ENCODE assay signal across 11 cellular contexts in genomic region chr9:99141849-99142248, GRCh38.
"Had no signal": no experiment of that assay in that cellular context is flagged by ENCODE, and none has a peak within 500 bp of the region (broad histone marks: within the 10 kb centered on the region; RNA-seq: fewer than 3 reads in every experiment).

No MANE protein-coding gene starts in this region.

- H3K27ac ChIP-seq: lower lobe of right lung, thoracic aorta had no signal

- DNase-seq: activated CD4-positive, alpha-beta memory T cell treated with anti-CD3 and anti-CD28 coated beads for 36 hours; activated CD4-positive, CD25-positive, alpha-beta regulatory T cell treated with anti-CD3 and anti-CD28 coated beads, Interleukin-2, amount 50 U/mL, for 72 hours; activated naive CD4-positive, alpha-beta T cell treated with anti-CD3 and anti-CD28 coated beads for 36 hours; lower lobe of right lung; midbrain; nephron progenitor cell; stimulated activated CD4-positive, alpha-beta T cell treated with anti-CD3 and anti-CD28 coated beads, Interleukin-4, amount 100 ng/mL, for 24 hours; stimulated activated naive CD8-positive, alpha-beta T cell treated with anti-CD3 and anti-CD28 coated beads, Interleukin-15, amount 100 ng/mL, for 72 hours had no signal

- H3K4me3 ChIP-seq: lower lobe of right lung, thoracic aorta had no signal

- ATAC-seq: esophagus mucosa; lower lobe of right lung; stimulated activated naive CD8-positive, alpha-beta T cell treated with anti-CD3 and anti-CD28 coated beads, Interleukin-15, amount 100 ng/mL, for 72 hours had no signal

- H3K9me3 Mint-ChIP-seq: activated CD4-positive, alpha-beta memory T cell treated with anti-CD3 and anti-CD28 coated beads for 36 hours; activated naive CD4-positive, alpha-beta T cell treated with anti-CD3 and anti-CD28 coated beads for 36 hours; nephron progenitor cell; stimulated activated naive CD8-positive, alpha-beta T cell treated with anti-CD3 and anti-CD28 coated beads, Interleukin-15, amount 100 ng/mL, for 72 hours; T-helper 1 cell treated with Interleukin-12 subunit alpha and Interleukin-12 subunit beta and Interleukin-4 antibody, amounts not matched to agents 30 μg/mL and 1 μg/mL, for 36 hours had no signal

- H3K9me3 ChIP-seq: lower lobe of right lung, thoracic aorta had no signal

- H3K27me3 Mint-ChIP-seq: activated CD4-positive, alpha-beta memory T cell treated with anti-CD3 and anti-CD28 coated beads for 36 hours; stimulated activated naive CD8-positive, alpha-beta T cell treated with anti-CD3 and anti-CD28 coated beads, Interleukin-15, amount 100 ng/mL, for 72 hours had no signal

- H3K27ac Mint-ChIP-seq: activated CD4-positive, alpha-beta memory T cell treated with anti-CD3 and anti-CD28 coated beads for 36 hours; activated naive CD4-positive, alpha-beta T cell treated with anti-CD3 and anti-CD28 coated beads for 36 hours; nephron progenitor cell; stimulated activated naive CD8-positive, alpha-beta T cell treated with anti-CD3 and anti-CD28 coated beads, Interleukin-15, amount 100 ng/mL, for 72 hours; T-helper 1 cell treated with Interleukin-12 subunit alpha and Interleukin-12 subunit beta and Interleukin-4 antibody, amounts not matched to agents 30 μg/mL and 1 μg/mL, for 36 hours had no signal

- H3K4me3 Mint-ChIP-seq: activated CD4-positive, alpha-beta memory T cell treated with anti-CD3 and anti-CD28 coated beads for 36 hours; activated naive CD4-positive, alpha-beta T cell treated with anti-CD3 and anti-CD28 coated beads for 36 hours; nephron progenitor cell; stimulated activated naive CD8-positive, alpha-beta T cell treated with anti-CD3 and anti-CD28 coated beads, Interleukin-15, amount 100 ng/mL, for 72 hours; T-helper 1 cell treated with Interleukin-12 subunit alpha and Interleukin-12 subunit beta and Interleukin-4 antibody, amounts not matched to agents 30 μg/mL and 1 μg/mL, for 36 hours had no signal
